ENCODE assay signal across 3 cellular contexts in genomic region chr7:32759859-32760258, GRCh38.
A peak's percentile ranks its signal among the peaks of the same experiment; 100 is the strongest.
DNase-seq lines count a peak whose midpoint lies in the region; ATAC-seq and TF ChIP-seq lines count a peak whose summit lies in the region.
"Not testable (repeated sequence)": the region's sequence is repeated elsewhere in the genome, so short reads cannot be mapped to it uniquely, and the experiment has no call there.

No MANE protein-coding gene starts in this region.

- POLR2A ChIA-PET in HEK293 (lab: Yijun Ruan, JAX) = not testable (repeated sequence)

- H3K9me3 ChIP-seq in HEK293 (ENCODE audit: control insufficient read depth, insufficient read depth, low read depth, low read length); left ventricle myocardium inferior (replicated peaks); right cardiac atrium (ENCODE audit: control insufficient read depth, low read length): not testable (repeated sequence)

- not testable (repeated sequence) for TF ChIP-seq CTCF in HEK293 (tag by site-specific recombination; IDR thresholded peaks at IDR 0.05); left ventricle myocardium inferior (IDR thresholded peaks at IDR 0.05; ENCODE audit: borderline replicate concordance)

- not testable (repeated sequence) for H3K27me3 ChIP-seq in left ventricle myocardium inferior (ENCODE audit: low read depth); right cardiac atrium (ENCODE audit: control insufficient read depth, insufficient read depth)

- H3K36me3 ChIP-seq in HEK293 (ENCODE audit: control insufficient read depth in 2 of 2, insufficient read depth in 1 of 2, low read length in 2 of 2); left ventricle myocardium inferior: not testable (repeated sequence)

- not testable (repeated sequence) for DNase-seq in left ventricle myocardium inferior, right cardiac atrium

- H3K4me1 ChIP-seq in HEK293 (ENCODE audit: control insufficient read depth, insufficient read depth, low read length); right cardiac atrium (ENCODE audit: control insufficient read depth, insufficient read depth, low read length): not testable (repeated sequence)
- peaks cover 29% of the 10 kb centered on the region for H3K4me1 ChIP-seq in left ventricle myocardium inferior

- CTCF ChIA-PET in HEK293 (lab: Yijun Ruan, JAX) = interaction anchor here (0.8 to 1.2 kb wide), 2 partner anchors 41 to 87 kb away, joined by 4 to 5 read pairs; no protein-coding TSS in a partner anchor

- H3K4me3 ChIP-seq in HEK293 (ENCODE audit: low read depth, low read length); left ventricle myocardium inferior; right cardiac atrium (ENCODE audit: low read length): not testable (repeated sequence)

- ATAC-seq in right cardiac atrium = not testable (repeated sequence)

- intact Hi-C loops in left ventricle myocardium inferior (cut with micrococcal nuclease); right cardiac atrium (cut with DNase I): not testable (repeated sequence)

- WGBS in right cardiac atrium = 92% methylated on average over 3 of the region's 3 CpGs

- not testable (repeated sequence) for H3K27ac ChIP-seq in HEK293 (ENCODE audit: extremely low read depth, low read depth, low read length)
- H3K27ac ChIP-seq in left ventricle myocardium inferior (replicated peaks) (peak overlapping the region; percentile 79), right cardiac atrium (ENCODE audit: low read length) (peak overlapping the region; percentile 58)

TF ChIP-seq in HEK293, 187 proteins besides CTCF, POLR2A, EP300 and RAD21:
- peak; percentile 98 for TF ChIP-seq ZNF677 (tag by site-specific recombination; IDR thresholded peaks at IDR 0.05)
